In genomic region chr7:134504660-134505164, GRCh38 we compare ENCODE assay signal across 27 cellular contexts. TPM values are rescaled to one million over a fixed set of nuclear protein-coding genes. Genes with fewer than 3 reads are reported as not detected.
DNase-seq lines count a peak whose midpoint lies in the region; ATAC-seq, FAIRE-seq and TF ChIP-seq lines count a peak whose summit lies in the region.
"Had no signal": no experiment of that assay in that cellular context is flagged by ENCODE, and none has a peak within 500 bp of the region (broad histone marks: within the 10 kb centered on the region; RNA-seq: fewer than 3 reads in every experiment).

No MANE protein-coding gene starts in this region.

- intact Hi-C loops in right cardiac atrium (cut with DNase I), result no loop called here
- intact Hi-C loops in left ventricle myocardium inferior (cut with micrococcal nuclease), result no loop called here
- intact Hi-C loops in endothelial cell of umbilical vein (cut with micrococcal nuclease), result loop anchor here (2.0 kb wide), 1 partner anchor 46 kb away; the partner anchor contains the start of gene AKR1B1
- intact Hi-C loops in sciatic nerve (cut with DNase I), result no loop called here
- intact Hi-C loops in left lung (cut with DNase I), result no loop called here

- no peak overlapping the region for H3K9ac ChIP-seq in endothelial cell of umbilical vein (replicated peaks; ENCODE audit: extremely low read depth, insufficient read depth, low read length)
- H3K9ac ChIP-seq: BLaER1 treated with 17β-estradiol and CSF1 and Interleukin-3, amounts not matched to agents 10 nM and 100 nM had no signal

- no peak for FAIRE-seq in endothelial cell of umbilical vein (lab: Jason Lieb, UNC)
- FAIRE-seq: D721Med, GM12878 had no signal

- DNase-seq in right cardiac atrium (no peak), left ventricle myocardium inferior (no peak), RPMI7951 (ENCODE audit: low read depth) (peak; percentile 44), endothelial cell of umbilical vein (ENCODE audit: low read depth, low spot score) (peak; percentile 22), sciatic nerve (ENCODE audit: low spot score) (no peak), inferior parietal cortex (ENCODE audit: extremely low spot score) (no peak), left lung (no peak)
- DNase-seq: CD4-positive, alpha-beta T cell; GDM1; GOT3; Kasumi-1; MM.1S; NCI-H2081 treated with DMSO at 0.1 percent for 48 hours; NCI-H2171; NCI-H226; NCI-H510A; NCI-H69; SJCRH30 had no signal

- no peak overlapping the region for H3K4me3 ChIP-seq in right cardiac atrium (ENCODE audit: low read length)
- H3K4me3 ChIP-seq in left ventricle myocardium inferior, result no peak overlapping the region
- no peak overlapping the region for H3K4me3 ChIP-seq in endothelial cell of umbilical vein (replicated peaks in 1 of 3; ENCODE audit: insufficient read depth in 1 of 3, low read depth in 1 of 3, low read length in 3 of 3)
- no peak overlapping the region for H3K4me3 ChIP-seq in left lung
- H3K4me3 ChIP-seq: BLaER1 treated with 17β-estradiol and CSF1 and Interleukin-3, amounts not matched to agents 10 nM and 100 nM; GM12878; SJCRH30 had no signal

- TF ChIP-seq CTCF in left ventricle myocardium inferior (IDR thresholded peaks at IDR 0.05; ENCODE audit: borderline replicate concordance) (no peak), endothelial cell of umbilical vein (IDR thresholded peaks at IDR 0.05; ENCODE audit: extremely low read depth in 1 of 2, insufficient read depth in 1 of 2, low read depth in 1 of 2, low read length in 2 of 2) (no peak), left lung (IDR thresholded peaks at IDR 0.05) (no peak)

- H3K27ac ChIP-seq in right cardiac atrium (ENCODE audit: low read length) (no peak overlapping the region), left ventricle myocardium inferior (replicated peaks) (no peak overlapping the region), endothelial cell of umbilical vein (ENCODE audit: insufficient read depth, low read depth, low read length) (no peak overlapping the region), left lung (no peak overlapping the region)
- H3K27ac ChIP-seq: BLaER1 treated with 17β-estradiol and CSF1 and Interleukin-3, amounts not matched to agents 10 nM and 100 nM; SJCRH30 had no signal

- H3K9me1 ChIP-seq in endothelial cell of umbilical vein (replicated peaks; ENCODE audit: control insufficient read depth, extremely low read depth, insufficient read depth, low read length), result no peaks in the 10 kb centered on the region

- dilution Hi-C loops in endothelial cell of umbilical vein (cut with MboI; ENCODE audit: extremely low pct_ligation_motif_present, low sequenced_read_pairs), result no loop called here

- H3K9me3 ChIP-seq in right cardiac atrium (ENCODE audit: control insufficient read depth, low read length) (no peaks in the 10 kb centered on the region), left ventricle myocardium inferior (replicated peaks) (no peaks in the 10 kb centered on the region), endothelial cell of umbilical vein (replicated peaks; ENCODE audit: control insufficient read depth, insufficient read depth, low read length) (no peaks in the 10 kb centered on the region), left lung (no peaks in the 10 kb centered on the region)
- H3K9me3 ChIP-seq: BLaER1 treated with 17β-estradiol and CSF1 and Interleukin-3, amounts not matched to agents 10 nM and 100 nM; SJCRH30 had no signal

- no peaks in the 10 kb centered on the region for H3K79me2 ChIP-seq in endothelial cell of umbilical vein (ENCODE audit: control insufficient read depth, insufficient read depth, low read length)

- H3K4me2 ChIP-seq in endothelial cell of umbilical vein (ENCODE audit: insufficient read depth, low read length), result peak overlapping the region; percentile 35

- no peaks in the 10 kb centered on the region for H4K20me1 ChIP-seq in endothelial cell of umbilical vein (replicated peaks; ENCODE audit: control insufficient read depth, extremely low read depth, insufficient read depth, low read length)
- H4K20me1 ChIP-seq: BLaER1 treated with 17β-estradiol and CSF1 and Interleukin-3, amounts not matched to agents 10 nM and 100 nM had no signal

- no peak for TF ChIP-seq POLR2A in endothelial cell of umbilical vein (IDR thresholded peaks at IDR 0.05; ENCODE audit: low read depth, low read length)

- CTCF ChIA-PET in endothelial cell of umbilical vein (lab: Charles Lee), result interaction anchor here (2.6 kb wide), 1 partner anchor 72 kb away, joined by 11 read pairs; no protein-coding TSS in a partner anchor

- POLR2A ChIA-PET in endothelial cell of umbilical vein (lab: Charles Lee), result no interaction called here

- no peaks in the 10 kb centered on the region for H3K36me3 ChIP-seq in left ventricle myocardium inferior
- H3K36me3 ChIP-seq in endothelial cell of umbilical vein (ENCODE audit: control insufficient read depth in 2 of 2, extremely low read depth in 1 of 2, insufficient read depth in 2 of 2, low read length in 2 of 2), result no peaks in the 10 kb centered on the region
- H3K36me3 ChIP-seq in left lung, result no peaks in the 10 kb centered on the region
- H3K36me3 ChIP-seq: BLaER1 treated with 17β-estradiol and CSF1 and Interleukin-3, amounts not matched to agents 10 nM and 100 nM; SJCRH30 had no signal

- H2AFZ ChIP-seq in endothelial cell of umbilical vein (ENCODE audit: low read depth, low read length), result no peak overlapping the region

- BruUV-seq in endothelial cell of umbilical vein (replicated peaks; lab: Mats Ljungman, UMichigan), result no TSS peak

- ATAC-seq in right cardiac atrium, result peak; percentile 41 to 64
- peak; percentile 18 for ATAC-seq in sciatic nerve
- no peak for ATAC-seq in GM21390 (IDR thresholded peaks at IDR 0.05; ENCODE audit: unreplicated experiment)
- ATAC-seq in left lung, result no peak
- ATAC-seq: GM12878, HCT116, Panc1, SK-N-SH treated with all-trans-retinoic acid at 6 μM for 48 hours had no signal

- H3K27me3 ChIP-seq in right cardiac atrium (ENCODE audit: control insufficient read depth, insufficient read depth) (no peaks in the 10 kb centered on the region), left ventricle myocardium inferior (ENCODE audit: low read depth) (no peaks in the 10 kb centered on the region), endothelial cell of umbilical vein (ENCODE audit: control insufficient read depth in 2 of 2, insufficient read depth in 2 of 2, low read length in 2 of 2) (no peaks in the 10 kb centered on the region), left lung (no peaks in the 10 kb centered on the region)
- H3K27me3 ChIP-seq: BLaER1 treated with 17β-estradiol and CSF1 and Interleukin-3, amounts not matched to agents 10 nM and 100 nM; SJCRH30 had no signal

- 72% methylated on average over 3 of the region's 3 CpGs for WGBS in right cardiac atrium

- no peaks in the 10 kb centered on the region for H3K4me1 ChIP-seq in right cardiac atrium (ENCODE audit: control insufficient read depth, insufficient read depth, low read length)
- no peaks in the 10 kb centered on the region for H3K4me1 ChIP-seq in left ventricle myocardium inferior
- H3K4me1 ChIP-seq in endothelial cell of umbilical vein (ENCODE audit: control insufficient read depth, extremely low read depth, insufficient read depth, low read length), result peaks cover 6% of the 10 kb centered on the region
- H3K4me1 ChIP-seq in left lung, result peaks cover 0 to 5% of the 10 kb centered on the region in 2 donors
- H3K4me1 ChIP-seq: SJCRH30 had no signal

TF ChIP-seq in endothelial cell of umbilical vein, 7 proteins besides CTCF, POLR2A, EP300 and RAD21 (continues in another document):
- no peak for TF ChIP-seq EZH2 (IDR thresholded peaks at IDR 0.05; ENCODE audit: borderline replicate concordance, low read depth, low read length, severe bottlenecking)

RNA-seq across cellular contexts. Expression of gene AKR1B10, which starts 22.7 kb away (rescaled TPM):
- total RNA-seq in right cardiac atrium, result under 1 TPM; 0.22 to 0.68 (median 0.42) TPM
- 0.18 TPM for polyA plus RNA-seq in right cardiac atrium
- total RNA-seq in left ventricle myocardium inferior, result 0.22 TPM
- 4.0 TPM in 2 replicates for total RNA-seq in RPMI7951 (2014; rRNA removed; shearing (Covaris generic))
- total RNA-seq in endothelial cell of umbilical vein, result not detected in 2 replicates
- 0.06 TPM in 1 of 2 replicates, not detected in the other for polyA plus RNA-seq in endothelial cell of umbilical vein
- 0.28 TPM in 1 of 2 replicates, not detected in the other for polyA plus RNA-seq in endothelial cell of umbilical vein (2011; cell fraction: cytosol; rRNA removed)
- polyA plus RNA-seq in endothelial cell of umbilical vein (2011; cell fraction: nucleus; rRNA removed), result 0.08 TPM in 1 of 2 replicates, not detected in the other
- 0.16 and 0.37 TPM in 2 replicates for polyA plus RNA-seq in endothelial cell of umbilical vein (2012)
- polyA minus RNA-seq in endothelial cell of umbilical vein, result not detected in 2 replicates
- 2.2 TPM for polyA minus RNA-seq in endothelial cell of umbilical vein (2011; cell fraction: cytosol; rRNA and poly(A)+ RNA removed)
- polyA minus RNA-seq in endothelial cell of umbilical vein (2011; cell fraction: nucleus; rRNA and poly(A)+ RNA removed), result 0.87 TPM in 1 of 2 replicates, not detected in the other
- 4.5 TPM for total RNA-seq in sciatic nerve
- not detected for total RNA-seq in left lung
- total RNA-seq: CD4-positive, alpha-beta T cell; GM12878 had no signal
- polyA plus RNA-seq: GM12878 had no signal

RNA-seq across cellular contexts. Expression of gene AKR1B15, which starts 44.2 kb away (rescaled TPM):
- total RNA-seq in right cardiac atrium (not detected), left ventricle myocardium inferior (not detected), endothelial cell of umbilical vein (not detected in 2 replicates), sciatic nerve (1.3 TPM), left lung (not detected)
- polyA plus RNA-seq in right cardiac atrium (0.07 TPM), endothelial cell of umbilical vein (not detected in 2 replicates)
- 1.4 and 2.6 TPM in 2 replicates for total RNA-seq in RPMI7951 (2014; rRNA removed; shearing (Covaris generic))
- polyA plus RNA-seq in endothelial cell of umbilical vein (2011; cell fraction: cytosol; rRNA removed), result not detected in 2 replicates
- polyA plus RNA-seq in endothelial cell of umbilical vein (2011; cell fraction: nucleus; rRNA removed), result not detected in 2 replicates
- not detected in 2 replicates for polyA plus RNA-seq in endothelial cell of umbilical vein (2012)
- polyA minus RNA-seq in endothelial cell of umbilical vein, result not detected in 2 replicates
- polyA minus RNA-seq in endothelial cell of umbilical vein (2011; cell fraction: cytosol; rRNA and poly(A)+ RNA removed), result not detected
- not detected in 2 replicates for polyA minus RNA-seq in endothelial cell of umbilical vein (2011; cell fraction: nucleus; rRNA and poly(A)+ RNA removed)
- total RNA-seq: A172; CD4-positive, alpha-beta T cell; GM12878; HT-29; SJCRH30 had no signal

RNA-seq across cellular contexts. Expression of gene AKR1B1, which starts 45.8 kb away (rescaled TPM):
- total RNA-seq in right cardiac atrium (100 to 1,000 TPM; 133 to 191 (median 159) TPM), left ventricle myocardium inferior (280 TPM), endothelial cell of umbilical vein (159 and 160 TPM in 2 replicates), sciatic nerve (273 TPM), left lung (10 to 100 TPM; 79.1 to 85.0 TPM)
- polyA plus RNA-seq in right cardiac atrium (211 TPM), endothelial cell of umbilical vein (171 and 193 TPM in 2 replicates)
- 353 and 358 TPM in 2 replicates for total RNA-seq in RPMI7951 (2014; rRNA removed; shearing (Covaris generic))
- 226 and 232 TPM in 2 replicates for polyA plus RNA-seq in endothelial cell of umbilical vein (2011; cell fraction: cytosol; rRNA removed)
- 192 and 208 TPM in 2 replicates for polyA plus RNA-seq in endothelial cell of umbilical vein (2011; cell fraction: nucleus; rRNA removed)
- 121 and 184 TPM in 2 replicates for polyA plus RNA-seq in endothelial cell of umbilical vein (2012)
- 99.0 and 101 TPM in 2 replicates for polyA minus RNA-seq in endothelial cell of umbilical vein
- polyA minus RNA-seq in endothelial cell of umbilical vein (2011; cell fraction: cytosol; rRNA and poly(A)+ RNA removed), result 99.2 TPM
- 29.8 and 46.5 TPM in 2 replicates for polyA minus RNA-seq in endothelial cell of umbilical vein (2011; cell fraction: nucleus; rRNA and poly(A)+ RNA removed)
- total RNA-seq: HT-29 had no signal

Comparison
In these comparisons a context has a peak if more than half of its experiments do, and no peak if none do; other contexts are left out.
1. ATAC-seq: peak in right cardiac atrium (2 of 2) and sciatic nerve (single experiment); none in GM21390 (single experiment) and left lung (single experiment).
2. DNase-seq: peak in RPMI7951 (single experiment) and endothelial cell of umbilical vein (single experiment); none in right cardiac atrium (0 of 3), left ventricle myocardium inferior (single experiment), sciatic nerve (single experiment), inferior parietal cortex (single experiment) and left lung (0 of 2).